In genomic region chr6:123085403-123085802, GRCh38 we compare ENCODE assay signal across 23 cellular contexts.
DNase-seq lines count a peak whose midpoint lies in the region; ATAC-seq and TF ChIP-seq lines count a peak whose summit lies in the region.
"Had no signal": no experiment of that assay in that cellular context is flagged by ENCODE, and none has a peak within 500 bp of the region (broad histone marks: within the 10 kb centered on the region; RNA-seq: fewer than 3 reads in every experiment).

No MANE protein-coding gene starts in this region.

- TF ChIP-seq EP300 in SK-N-SH (IDR thresholded peaks at IDR 0.05; ENCODE audit: borderline replicate concordance in 1 of 2, low read depth in 1 of 2, low read length in 1 of 2), result peak in 1 of 2 experiments; percentile 85; a peak in 2 of 4 replicates

- no peaks in the 10 kb centered on the region for H3K9me2 ChIP-seq in SK-N-SH

- no peak for ATAC-seq in esophagus mucosa
- ATAC-seq in GM21737 (IDR thresholded peaks at IDR 0.05; ENCODE audit: unreplicated experiment), result no peak
- ATAC-seq: A549, GM12878 had no signal

- no peaks in the 10 kb centered on the region for H3K9me3 ChIP-seq in SK-N-SH
- H3K9me3 ChIP-seq: A549, BE2C, BLaER1 had no signal

- no peaks in the 10 kb centered on the region for H3F3A ChIP-seq in SK-N-SH (replicated peaks; ENCODE audit: insufficient read depth)

- H3K9ac ChIP-seq in SK-N-SH, result no peak overlapping the region
- H3K9ac ChIP-seq: BLaER1 had no signal

- H3K79me2 ChIP-seq in SK-N-SH (ENCODE audit: insufficient read depth), result no peaks in the 10 kb centered on the region

- no peaks in the 10 kb centered on the region for H3K36me3 ChIP-seq in SK-N-SH (replicated peaks in 1 of 2; ENCODE audit: control insufficient read depth in 1 of 2, insufficient read depth in 2 of 2, low read length in 1 of 2)
- H3K36me3 ChIP-seq: BE2C, BLaER1 had no signal

- no peaks in the 10 kb centered on the region for H4K20me1 ChIP-seq in SK-N-SH (ENCODE audit: insufficient read depth)
- H4K20me1 ChIP-seq: BLaER1 had no signal

- DNase-seq in NCI-H2171 treated with DMSO at 0.1 percent for 48 hours (lab: John Stamatoyannopoulos, UW) (peak; percentile 55), NCI-H2171 (lab: John Stamatoyannopoulos, UW) (no peak), SK-N-SH (peak; percentile 36)
- DNase-seq: ACHN; BE2C; C1 segment of cervical spinal cord; CD4-positive, alpha-beta memory T cell; CD4-positive, CD25-positive, alpha-beta regulatory T cell; CD8-positive, alpha-beta memory T cell; COR-L47; DMS 273 treated with DMSO at 0.1 percent for 48 hours; DMS153; DMS53; DMS79; DND-41; EL; GDM1 had no signal

- no peaks in the 10 kb centered on the region for H3K27me3 ChIP-seq in SK-N-SH (ENCODE audit: insufficient read depth)
- H3K27me3 ChIP-seq: BE2C, BLaER1 had no signal

- no peak overlapping the region for H3K27ac ChIP-seq in SK-N-SH (ENCODE audit: low read depth in 2 of 2, low read length in 1 of 2)
- H3K27ac ChIP-seq: 22Rv1, A549, BLaER1 had no signal

- CTCF ChIA-PET in SK-N-SH (lab: Yijun Ruan, JAX), result no interaction called here

- H3K4me1 ChIP-seq in SK-N-SH (ENCODE audit: control insufficient read depth in 1 of 2, insufficient read depth in 2 of 2, low read depth in 1 of 2, low read length in 1 of 2), result peaks cover 0 to 8% of the 10 kb centered on the region in 2 experiments; a peak in 2 of 4 replicates
- H3K4me1 ChIP-seq: BE2C, BLaER1 had no signal

- H3K4me3 ChIP-seq in SK-N-SH (ENCODE audit: low read depth in 2 of 2, low read length in 1 of 2), result no peak overlapping the region
- H3K4me3 ChIP-seq: A549, BLaER1, GM12878 had no signal

- TF ChIP-seq CTCF in SK-N-SH (IDR thresholded peaks at IDR 0.05), result no peak

- POLR2A ChIA-PET in SK-N-SH (lab: Yijun Ruan, JAX), result no interaction called here

- no peak overlapping the region for H3K4me2 ChIP-seq in SK-N-SH
- H3K4me2 ChIP-seq: A549, BLaER1 had no signal

- H2AFZ ChIP-seq in SK-N-SH (ENCODE audit: low read depth), result no peak overlapping the region

- 13% methylated on average over 5 of the region's 5 CpGs for WGBS in SK-N-SH (ENCODE audit: low lambda C conversion rate)

- peak; percentile 26; the same call in 1 of the 2 replicates for TF ChIP-seq RAD21 in SK-N-SH (IDR thresholded peaks at IDR 0.05; ENCODE audit: low read length)

TF ChIP-seq in SK-N-SH, 30 proteins besides CTCF, POLR2A, EP300 and RAD21:
- no peak for TF ChIP-seq ZBTB33 (IDR thresholded peaks at IDR 0.05; ENCODE audit: borderline replicate concordance, low read depth)
- no peak for TF ChIP-seq SIN3A (IDR thresholded peaks at IDR 0.05; ENCODE audit: borderline replicate concordance, low read depth, low read length)
- peak; percentile 67 for TF ChIP-seq MXI1 (IDR thresholded peaks at IDR 0.05; ENCODE audit: low read depth, low read length)
- TF ChIP-seq EZH2phosphoT487 (IDR thresholded peaks at IDR 0.05; ENCODE audit: borderline replicate concordance, low read depth), result no peak
- no peak for TF ChIP-seq YY1 (IDR thresholded peaks at IDR 0.05; ENCODE audit: low read depth)
- 0 out of 2 replicates have a peak, but pooled peaks have one; percentile 4 for TF ChIP-seq TCF12 (IDR thresholded peaks at IDR 0.05)
- TF ChIP-seq CHD2 (IDR thresholded peaks at IDR 0.05; ENCODE audit: low read length, partially characterized antibody), result peak; percentile 44
- no peak for TF ChIP-seq TAF1 (IDR thresholded peaks at IDR 0.05; ENCODE audit: borderline replicate concordance, low read depth, low read length)
- peak; percentile 84; the same call in 1 of the 2 replicates for TF ChIP-seq RCOR1 (IDR thresholded peaks at IDR 0.05; ENCODE audit: low read length)
- TF ChIP-seq FOXJ3 (CRISPR knock-in tag; IDR thresholded peaks at IDR 0.05), result no peak
- TF ChIP-seq NFIC (IDR thresholded peaks at IDR 0.05; ENCODE audit: borderline replicate concordance), result no peak
- TF ChIP-seq GATA2 (CRISPR knock-in tag; IDR thresholded peaks at IDR 0.05), result peak; percentile 53; the same call in 1 of the 2 replicates
